ENCODE assay signal across 25 cellular contexts in the genomic region with DNA sequence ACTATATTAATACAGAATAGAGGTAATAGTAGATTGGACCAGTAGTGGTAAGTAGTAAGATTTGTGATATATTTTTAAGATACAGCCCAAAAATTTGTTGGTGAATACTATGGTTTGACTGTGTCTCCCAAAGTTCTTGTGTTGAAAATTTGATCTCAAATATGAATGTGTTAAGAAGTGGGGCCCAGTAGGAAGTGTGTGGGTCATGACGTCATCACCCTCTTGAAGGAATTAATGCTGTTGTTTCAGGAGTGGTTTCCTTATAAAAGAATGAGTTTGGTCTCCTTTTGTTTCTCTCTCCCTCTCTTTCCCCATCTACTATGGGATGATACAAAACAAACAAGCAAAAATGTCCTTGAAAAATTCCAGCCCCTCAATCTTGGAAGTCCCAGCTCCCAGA. TPM values are rescaled to one million over a fixed set of nuclear protein-coding genes. Genes with fewer than 3 reads are reported as not detected.
"Had no signal": no experiment of that assay in that cellular context is flagged by ENCODE, and none has a peak within 500 bp of the region (broad histone marks: within the 10 kb centered on the region; RNA-seq: fewer than 3 reads in every experiment).

No MANE protein-coding gene starts in this region.

- H3K9me2 ChIP-seq: SK-N-SH had no signal

- H3K9me3 Mint-ChIP-seq: activated CD4-positive, alpha-beta memory T cell treated with anti-CD3 and anti-CD28 coated beads, Interleukin-2, amount 10 ng/mL, durations not matched to agents 7 days and 5 days had no signal

- H3K27me3 Mint-ChIP-seq: activated CD4-positive, alpha-beta memory T cell treated with anti-CD3 and anti-CD28 coated beads, Interleukin-2, amount 10 ng/mL, durations not matched to agents 7 days and 5 days; activated T-helper 17 cell treated with anti-CD3 and anti-CD28 coated beads, Interleukin-2, amount 50 U/mL, for 72 hours had no signal

- H3K4me1 Mint-ChIP-seq: activated CD4-positive, alpha-beta memory T cell treated with anti-CD3 and anti-CD28 coated beads, Interleukin-2, amount 10 ng/mL, durations not matched to agents 7 days and 5 days; activated CD4-positive, alpha-beta T cell treated with anti-CD3 and anti-CD28 coated beads for 36 hours; activated T-helper 17 cell treated with anti-CD3 and anti-CD28 coated beads, Interleukin-2, amount 50 U/mL, for 72 hours had no signal

- H3K36me3 Mint-ChIP-seq: activated naive CD8-positive, alpha-beta T cell had no signal

- DNase-seq: activated CD4-positive, alpha-beta memory T cell treated with anti-CD3 and anti-CD28 coated beads, Interleukin-2, amount 10 ng/mL, durations not matched to agents 7 days and 5 days; activated CD4-positive, alpha-beta T cell treated with anti-CD3 and anti-CD28 coated beads for 36 hours; activated CD4-positive, alpha-beta T cell treated with anti-CD3 and anti-CD28 coated beads, Interleukin-2, amount 50 U/mL, for 1 hour; activated gamma-delta T cell; activated naive CD4-positive, alpha-beta T cell treated with anti-CD3 and anti-CD28 coated beads for 36 hours; activated T-cell treated with anti-CD3 and anti-CD28 coated beads for 4 hours; activated T-cell treated with anti-CD3 and anti-CD28 coated beads, Interleukin-2, amount 50 U/mL, for 48 hours; cerebellar nuclear complex; Karpas-422; NCI-H1092; NCI-H1417; NCI-H1694; NCI-H2029; NCI-H2107; NCI-H510A treated with DMSO at 0.1 percent for 48 hours; RPMI8226; SK-N-SH; T-helper 1 cell; WERI-Rb-1 had no signal

- H3K36me3 ChIP-seq: WERI-Rb-1 had no signal

- H3K9ac ChIP-seq: SK-N-SH had no signal

- H3K9me3 ChIP-seq: SK-N-SH had no signal

- ATAC-seq: activated CD4-positive, alpha-beta T cell treated with anti-CD3 and anti-CD28 coated beads for 36 hours; activated T-helper 17 cell treated with anti-CD3 and anti-CD28 coated beads, Interleukin-2, amount 50 U/mL, for 72 hours; Right ventricle myocardium inferior had no signal

- H3K4me3 Mint-ChIP-seq: activated CD4-positive, alpha-beta memory T cell treated with anti-CD3 and anti-CD28 coated beads, Interleukin-2, amount 10 ng/mL, durations not matched to agents 7 days and 5 days; activated CD4-positive, alpha-beta T cell treated with anti-CD3 and anti-CD28 coated beads for 36 hours; activated naive CD4-positive, alpha-beta T cell treated with anti-CD3 and anti-CD28 coated beads for 36 hours; activated naive CD8-positive, alpha-beta T cell; activated T-helper 17 cell treated with anti-CD3 and anti-CD28 coated beads, Interleukin-2, amount 50 U/mL, for 72 hours had no signal

- H3K27ac ChIP-seq: WERI-Rb-1 had no signal

- FAIRE-seq: colon had no signal

- H3K27ac Mint-ChIP-seq: activated CD4-positive, alpha-beta memory T cell treated with anti-CD3 and anti-CD28 coated beads, Interleukin-2, amount 10 ng/mL, durations not matched to agents 7 days and 5 days; activated CD4-positive, alpha-beta T cell treated with anti-CD3 and anti-CD28 coated beads for 36 hours; activated naive CD4-positive, alpha-beta T cell treated with anti-CD3 and anti-CD28 coated beads for 36 hours; activated naive CD8-positive, alpha-beta T cell; activated T-helper 17 cell treated with anti-CD3 and anti-CD28 coated beads, Interleukin-2, amount 50 U/mL, for 72 hours had no signal

- H3K4me2 ChIP-seq: SK-N-SH had no signal

RNA-seq across cellular contexts. Expression of a gene that starts 16.3 kb away (rescaled TPM):
- total RNA-seq: activated CD4-positive, alpha-beta memory T cell treated with anti-CD3 and anti-CD28 coated beads, Interleukin-2, amount 10 ng/mL, durations not matched to agents 7 days and 5 days; activated CD4-positive, alpha-beta T cell treated with anti-CD3 and anti-CD28 coated beads for 36 hours; activated CD8-positive, alpha-beta memory T cell treated with anti-CD3 and anti-CD28 coated beads for 36 hours; activated naive CD4-positive, alpha-beta T cell treated with anti-CD3 and anti-CD28 coated beads for 36 hours; activated T-helper 17 cell treated with anti-CD3 and anti-CD28 coated beads, Interleukin-2, amount 50 U/mL, for 72 hours; T-helper 2 cell treated with Interferon-gamma antibody and Interleukin-4, amounts not matched to agents 100 ng/mL and 5 ng/mL, for 36 hours had no signal

RNA-seq across cellular contexts. Expression of a gene that starts 37.1 kb away (rescaled TPM):
- total RNA-seq: activated CD4-positive, alpha-beta memory T cell treated with anti-CD3 and anti-CD28 coated beads, Interleukin-2, amount 10 ng/mL, durations not matched to agents 7 days and 5 days; activated CD4-positive, alpha-beta T cell treated with anti-CD3 and anti-CD28 coated beads for 36 hours; activated CD8-positive, alpha-beta memory T cell treated with anti-CD3 and anti-CD28 coated beads for 36 hours; activated naive CD4-positive, alpha-beta T cell treated with anti-CD3 and anti-CD28 coated beads for 36 hours; activated T-helper 17 cell treated with anti-CD3 and anti-CD28 coated beads, Interleukin-2, amount 50 U/mL, for 72 hours; Right ventricle myocardium inferior; T-helper 2 cell treated with Interferon-gamma antibody and Interleukin-4, amounts not matched to agents 100 ng/mL and 5 ng/mL, for 36 hours had no signal
- polyA plus RNA-seq: SK-N-SH had no signal
